11 cellular contexts compared by ENCODE assay signal in the genomic region with DNA sequence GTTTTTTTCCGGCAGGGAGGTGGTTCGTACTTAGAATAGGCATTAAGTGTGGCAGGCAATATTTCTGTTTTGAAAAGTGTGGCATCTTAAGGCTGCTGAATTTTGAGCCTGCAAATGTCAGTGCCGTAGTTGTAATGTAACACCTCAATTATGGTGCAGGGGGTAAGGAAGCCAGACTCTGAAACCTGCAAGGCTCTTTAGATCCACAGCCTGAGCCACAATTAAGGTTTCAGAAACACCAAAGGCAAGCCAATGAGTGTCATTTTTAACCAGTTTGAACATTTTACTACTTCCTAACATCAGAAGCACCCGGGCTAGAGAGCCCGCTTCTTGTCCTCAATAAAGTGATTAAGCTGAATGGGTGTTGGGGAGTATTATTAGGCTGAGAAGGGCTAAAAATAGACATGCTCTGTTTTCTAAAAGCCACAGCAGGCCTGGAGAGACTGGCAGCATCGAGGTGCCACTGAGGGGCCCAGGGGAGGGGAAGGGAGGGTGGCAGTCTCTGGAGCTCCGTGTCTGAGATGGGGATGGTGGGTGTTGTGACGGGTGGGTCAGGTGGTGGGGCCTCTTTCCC.
DNase-seq lines count a peak whose midpoint lies in the region; ATAC-seq and TF ChIP-seq lines count a peak whose summit lies in the region.
"Had no signal": no experiment of that assay in that cellular context is flagged by ENCODE, and none has a peak within 500 bp of the region (broad histone marks: within the 10 kb centered on the region; RNA-seq: fewer than 3 reads in every experiment).

No MANE protein-coding gene starts in this region.

- ATAC-seq in Right ventricle myocardium inferior, result peak; percentile 42
- no peak for ATAC-seq in HG03175 (IDR thresholded peaks at IDR 0.05; ENCODE audit: unreplicated experiment)

- no peaks in the 10 kb centered on the region for H3F3A ChIP-seq in OCI-LY1 (ENCODE audit: insufficient read depth, low read length)

- H3K4me1 Mint-ChIP-seq in CD4-positive, alpha-beta memory T cell, result peaks cover 55 to 93% (median 77%) of the 10 kb centered on the region in 4 donors

- H3K27ac Mint-ChIP-seq in CD4-positive, alpha-beta memory T cell, result peak overlapping the region; percentile 73 to 96 (median 88)
- H3K27ac Mint-ChIP-seq: activated T-helper 1 cell treated with anti-CD3 and anti-CD28 coated beads, Interleukin-12 subunit alpha, Interleukin-12 subunit beta, Interleukin-2, Interleukin-4 antibody, amounts not matched to agents 30 ng/mL and 10 ng/mL and 1 ng/mL, durations not matched to agents 14 hours and 24 hours and 36 hours had no signal

- no peaks in the 10 kb centered on the region for H3K27me3 Mint-ChIP-seq in CD4-positive, alpha-beta memory T cell

- H3K27me3 ChIP-seq in CD4-positive, alpha-beta memory T cell (ENCODE audit: insufficient read depth, low read length), result no peaks in the 10 kb centered on the region
- H3K27me3 ChIP-seq in OCI-LY1 (ENCODE audit: insufficient read depth, low read length) (no peaks in the 10 kb centered on the region), rectal smooth muscle tissue (ENCODE audit: control insufficient read depth, insufficient read depth, low read length) (no peaks in the 10 kb centered on the region)

- no peak overlapping the region for H3K4me3 ChIP-seq in CD4-positive, alpha-beta memory T cell (ENCODE audit: low read length in 2 of 2)
- H3K4me3 ChIP-seq in OCI-LY1 (ENCODE audit: low read depth, low read length, poor library complexity, severe bottlenecking) (no peak overlapping the region), rectal smooth muscle tissue (ENCODE audit: low read length) (no peak overlapping the region)
- H3K4me3 ChIP-seq: mucosa of descending colon had no signal

- intact Hi-C loops in CD4-positive, alpha-beta memory T cell (cut with micrococcal nuclease), result no loop called here
- intact Hi-C loops in Right ventricle myocardium inferior (cut with DNase I), result no loop called here

- no peak for TF ChIP-seq CTCF in OCI-LY1 (IDR thresholded peaks at IDR 0.05; ENCODE audit: low read length)

- H3K79me2 ChIP-seq in OCI-LY1 (ENCODE audit: insufficient read depth, low read length), result no peaks in the 10 kb centered on the region

- peak overlapping the region; percentile 5 for H3K27ac ChIP-seq in CD4-positive, alpha-beta memory T cell (ENCODE audit: low read depth, low read length)
- H3K27ac ChIP-seq in OCI-LY1 (ENCODE audit: low read depth, low read length, poor library complexity, severe bottlenecking), result peak overlapping the region; percentile 42
- peak overlapping the region; percentile 78 for H3K27ac ChIP-seq in rectal smooth muscle tissue (ENCODE audit: low read depth, low read length)

- DNase-seq in CD4-positive, alpha-beta memory T cell, result peak in 2 of 5 donors; percentile 32 to 40
- DNase-seq in Right ventricle myocardium inferior (ENCODE audit: missing footprints), result no peak
- DNase-seq in NK-92 treated with Interleukin-12 subunit alpha and Interleukin-12 subunit beta, amount 100 ng/mL, for 24 hours (lab: John Stamatoyannopoulos, UW), result no peak
- DNase-seq in occipital lobe (lab: John Stamatoyannopoulos, UW), result no peak
- no peak for DNase-seq in MV-4-11 (lab: John Stamatoyannopoulos, UW)
- DNase-seq: DMS79, mucosa of descending colon had no signal

- no peaks in the 10 kb centered on the region for H4K20me1 ChIP-seq in OCI-LY1 (ENCODE audit: insufficient read depth, low read length)

- no peaks in the 10 kb centered on the region for H3K36me3 ChIP-seq in CD4-positive, alpha-beta memory T cell (ENCODE audit: insufficient read depth, low read length)
- no peaks in the 10 kb centered on the region for H3K36me3 ChIP-seq in OCI-LY1 (ENCODE audit: insufficient read depth, low read length)
- H3K36me3 ChIP-seq in rectal smooth muscle tissue (ENCODE audit: control insufficient read depth, insufficient read depth, low read length), result no peaks in the 10 kb centered on the region

- peak overlapping the region; percentile 36; the same call in 1 of the 2 replicates for H3K4me2 ChIP-seq in OCI-LY1 (ENCODE audit: low read length)

- no peaks in the 10 kb centered on the region for H3K9me2 ChIP-seq in OCI-LY1 (ENCODE audit: low read depth, low read length)

- H3K4me1 ChIP-seq in CD4-positive, alpha-beta memory T cell (ENCODE audit: insufficient read depth, low read length), result peaks cover 78% of the 10 kb centered on the region
- H3K4me1 ChIP-seq in OCI-LY1 (ENCODE audit: insufficient read depth, low read length, severe bottlenecking), result peaks cover 46% of the 10 kb centered on the region
- peaks cover 79% of the 10 kb centered on the region for H3K4me1 ChIP-seq in rectal smooth muscle tissue (ENCODE audit: control insufficient read depth, insufficient read depth, low read length)

- no peaks in the 10 kb centered on the region for H3K9me3 ChIP-seq in CD4-positive, alpha-beta memory T cell (ENCODE audit: control insufficient read depth in 1 of 2, low read length in 2 of 2)
- H3K9me3 ChIP-seq in OCI-LY1 (ENCODE audit: low read length), result no peaks in the 10 kb centered on the region
- H3K9me3 ChIP-seq: mucosa of descending colon had no signal

- no peak overlapping the region; the same call in 1 of the 2 replicates for H3K9ac ChIP-seq in OCI-LY1 (ENCODE audit: low read length)
- H3K9ac ChIP-seq in rectal smooth muscle tissue (ENCODE audit: low read length), result peak overlapping the region; percentile 18

- H2AFZ ChIP-seq in OCI-LY1 (ENCODE audit: low read length), result no peak overlapping the region

- CTCF ChIA-PET in CD4-positive, alpha-beta memory T cell (lab: Charles Lee; ENCODE audit: partially characterized antibody), result interaction anchor here (1.0 to 11.0 kb wide), 7 partner anchors 10 to 139 kb away, joined by 3 to 106 read pairs (median 4); no protein-coding TSS in a partner anchor

- POLR2A ChIA-PET in CD4-positive, alpha-beta memory T cell (lab: Charles Lee; ENCODE audit: partially characterized antibody), result interaction anchor here (0.9 to 10.9 kb wide), 6 partner anchors 9 to 69 kb away, joined by 3 to 222 read pairs (median 7); no protein-coding TSS in a partner anchor

- no peaks in the 10 kb centered on the region for H3K36me3 Mint-ChIP-seq in CD4-positive, alpha-beta memory T cell

- no peaks in the 10 kb centered on the region for H3K9me3 Mint-ChIP-seq in CD4-positive, alpha-beta memory T cell
- H3K9me3 Mint-ChIP-seq: activated T-helper 1 cell treated with anti-CD3 and anti-CD28 coated beads, Interleukin-12 subunit alpha, Interleukin-12 subunit beta, Interleukin-2, Interleukin-4 antibody, amounts not matched to agents 30 ng/mL and 10 ng/mL and 1 ng/mL, durations not matched to agents 14 hours and 24 hours and 36 hours had no signal

- H3K4me3 Mint-ChIP-seq in CD4-positive, alpha-beta memory T cell, result peak overlapping the region in 7 of 8 donors; percentile 23 to 81 (median 76)
- H3K4me3 Mint-ChIP-seq: activated T-helper 1 cell treated with anti-CD3 and anti-CD28 coated beads, Interleukin-12 subunit alpha, Interleukin-12 subunit beta, Interleukin-2, Interleukin-4 antibody, amounts not matched to agents 30 ng/mL and 10 ng/mL and 1 ng/mL, durations not matched to agents 14 hours and 24 hours and 36 hours had no signal

Comparison
In these comparisons a context has a peak if more than half of its experiments do, and no peak if none do; other contexts are left out.
1. H3K27ac ChIP-seq: peak in every context shown above with its lines; median percentile 78 in rectal smooth muscle tissue; 42 in OCI-LY1; 5 in CD4-positive, alpha-beta memory T cell.